ENCODE assay signal across 16 cellular contexts in genomic region chr4:162061214-162061613, GRCh38.
DNase-seq lines count a peak whose midpoint lies in the region; ATAC-seq, FAIRE-seq and TF ChIP-seq lines count a peak whose summit lies in the region.
"Had no signal": no experiment of that assay in that cellular context is flagged by ENCODE, and none has a peak within 500 bp of the region (broad histone marks: within the 10 kb centered on the region; RNA-seq: fewer than 3 reads in every experiment).

No MANE protein-coding gene starts in this region.

- H3K4me1 Mint-ChIP-seq in astrocyte (ENCODE audit: low read depth, unreplicated experiment): peaks cover 11% of the 10 kb centered on the region
- no peaks in the 10 kb centered on the region for H3K4me1 Mint-ChIP-seq in naive thymus-derived CD4-positive, alpha-beta T cell

- peak overlapping the region; percentile 92 for H3K27ac Mint-ChIP-seq in astrocyte (ENCODE audit: unreplicated experiment)
- H3K27ac Mint-ChIP-seq in naive thymus-derived CD4-positive, alpha-beta T cell: no peak overlapping the region
- H3K27ac Mint-ChIP-seq: activated T-helper 1 cell treated with anti-CD3 and anti-CD28 coated beads, Interleukin-12 subunit alpha, Interleukin-12 subunit beta, Interleukin-2, Interleukin-4 antibody, amounts not matched to agents 30 ng/mL and 10 ng/mL and 1 ng/mL, durations not matched to agents 14 hours and 24 hours and 36 hours had no signal

- no peak for TF ChIP-seq CTCF in astrocyte (IDR thresholded peaks at IDR 0.05; ENCODE audit: insufficient read depth, low read depth, low read length)

- POLR2A ChIA-PET in naive thymus-derived CD4-positive, alpha-beta T cell (lab: Charles Lee): no interaction called here

- H3K79me2 ChIP-seq in astrocyte (ENCODE audit: insufficient read depth, low read length): no peaks in the 10 kb centered on the region

- no peak for FAIRE-seq in astrocyte (lab: Jason Lieb, UNC)

- DNase-seq in A172 (ENCODE audit: low spot score) (peak; percentile 46), HCEC 1CT (peak; percentile 22), astrocyte (ENCODE audit: low read depth) (peak; percentile 55), KBM-7 (no peak), mesenteric fat pad (ENCODE audit: low spot score) (no peak)
- DNase-seq in naive thymus-derived CD4-positive, alpha-beta T cell: no peak
- DNase-seq: activated CD4-positive, alpha-beta T cell treated with anti-CD3 and anti-CD28 coated beads, Interleukin-2, amount 50 U/mL, for 1 hour; body of pancreas; MG63; NCI-H2107; PC-9; right cardiac atrium; stimulated activated naive CD8-positive, alpha-beta T cell treated with anti-CD3 and anti-CD28 coated beads, Interleukin-15, Interleukin-2, amounts not matched to agents 100 U/mL and 50 U/mL, for 24 hours had no signal

- no peaks in the 10 kb centered on the region for H3K27me3 Mint-ChIP-seq in astrocyte (ENCODE audit: low read depth, unreplicated experiment)
- H3K27me3 Mint-ChIP-seq in naive thymus-derived CD4-positive, alpha-beta T cell: no peaks in the 10 kb centered on the region

- H3K9ac ChIP-seq in astrocyte (ENCODE audit: low read length) (no peak overlapping the region), iPS-18a (ENCODE audit: low read length) (no peak overlapping the region)

- H3K9me3 ChIP-seq in astrocyte (ENCODE audit: insufficient read depth, low read depth, low read length): no peaks in the 10 kb centered on the region
- no peaks in the 10 kb centered on the region for H3K9me3 ChIP-seq in iPS-18a (ENCODE audit: control insufficient read depth, low read depth, low read length)
- H3K9me3 ChIP-seq in naive thymus-derived CD4-positive, alpha-beta T cell (ENCODE audit: control insufficient read depth in 2 of 3, low read length in 3 of 3): no peaks in the 10 kb centered on the region
- H3K9me3 ChIP-seq: body of pancreas, MG63 had no signal

- H3K27ac ChIP-seq in astrocyte (ENCODE audit: low read depth, low read length): no peak overlapping the region
- H3K27ac ChIP-seq in iPS-18a (ENCODE audit: low read length): peak overlapping the region; percentile 66
- H3K27ac ChIP-seq in naive thymus-derived CD4-positive, alpha-beta T cell (ENCODE audit: low read depth, low read length): no peak overlapping the region
- H3K27ac ChIP-seq: body of pancreas, PC-9 had no signal

- H3K4me3 ChIP-seq in astrocyte (ENCODE audit: insufficient read depth, low read depth, low read length) (no peak overlapping the region), iPS-18a (ENCODE audit: low read length) (no peak overlapping the region)
- no peak overlapping the region for H3K4me3 ChIP-seq in naive thymus-derived CD4-positive, alpha-beta T cell (ENCODE audit: low read length)
- H3K4me3 ChIP-seq: body of pancreas, MG63, PC-9 had no signal

- no peak overlapping the region for H2AFZ ChIP-seq in astrocyte (ENCODE audit: low read depth, low read length)
- H2AFZ ChIP-seq: PC-9 had no signal

- in situ Hi-C loops in KBM-7 (cut with MboI; ENCODE audit: low pct_unique_long_range_greater_than_20kb, low sequenced_read_pairs): no loop called here

- H3K4me3 Mint-ChIP-seq in astrocyte (ENCODE audit: unreplicated experiment): no peak overlapping the region
- no peak overlapping the region for H3K4me3 Mint-ChIP-seq in naive thymus-derived CD4-positive, alpha-beta T cell
- H3K4me3 Mint-ChIP-seq: activated T-helper 1 cell treated with anti-CD3 and anti-CD28 coated beads, Interleukin-12 subunit alpha, Interleukin-12 subunit beta, Interleukin-2, Interleukin-4 antibody, amounts not matched to agents 30 ng/mL and 10 ng/mL and 1 ng/mL, durations not matched to agents 14 hours and 24 hours and 36 hours had no signal

- no peaks in the 10 kb centered on the region for H3K4me1 ChIP-seq in astrocyte (ENCODE audit: insufficient read depth, low read length)
- H3K4me1 ChIP-seq in iPS-18a (ENCODE audit: control insufficient read depth, low read depth, low read length): peaks cover 21% of the 10 kb centered on the region
- H3K4me1 ChIP-seq in naive thymus-derived CD4-positive, alpha-beta T cell (ENCODE audit: control insufficient read depth in 2 of 2, insufficient read depth in 2 of 2, low read length in 2 of 2): no peaks in the 10 kb centered on the region
- H3K4me1 ChIP-seq: body of pancreas had no signal

- no peak overlapping the region for H3K4me2 ChIP-seq in astrocyte (ENCODE audit: low read length)
- H3K4me2 ChIP-seq: PC-9 had no signal

- no peaks in the 10 kb centered on the region for H3K9me3 Mint-ChIP-seq in astrocyte (ENCODE audit: unreplicated experiment)
- peaks cover 0 to 9% (median 0%) of the 10 kb centered on the region in 11 donors for H3K9me3 Mint-ChIP-seq in naive thymus-derived CD4-positive, alpha-beta T cell
- H3K9me3 Mint-ChIP-seq: activated T-helper 1 cell treated with anti-CD3 and anti-CD28 coated beads, Interleukin-12 subunit alpha, Interleukin-12 subunit beta, Interleukin-2, Interleukin-4 antibody, amounts not matched to agents 30 ng/mL and 10 ng/mL and 1 ng/mL, durations not matched to agents 14 hours and 24 hours and 36 hours had no signal

- H3K36me3 Mint-ChIP-seq in astrocyte (ENCODE audit: low read depth, unreplicated experiment): no peaks in the 10 kb centered on the region
- H3K36me3 Mint-ChIP-seq in naive thymus-derived CD4-positive, alpha-beta T cell: no peaks in the 10 kb centered on the region

- CTCF ChIA-PET in naive thymus-derived CD4-positive, alpha-beta T cell (lab: Charles Lee): no interaction called here

- ATAC-seq in HG02759 (IDR thresholded peaks at IDR 0.05; ENCODE audit: unreplicated experiment): no peak
- ATAC-seq in naive thymus-derived CD4-positive, alpha-beta T cell: no peak
- ATAC-seq: body of pancreas; right cardiac atrium; stimulated activated naive CD8-positive, alpha-beta T cell treated with anti-CD3 and anti-CD28 coated beads, Interleukin-15, Interleukin-2, amounts not matched to agents 100 U/mL and 50 U/mL, for 24 hours had no signal

- H3K27me3 ChIP-seq in astrocyte (ENCODE audit: insufficient read depth, low read length): no peaks in the 10 kb centered on the region
- no peaks in the 10 kb centered on the region for H3K27me3 ChIP-seq in iPS-18a (ENCODE audit: control insufficient read depth, insufficient read depth, low read length)
- H3K27me3 ChIP-seq in naive thymus-derived CD4-positive, alpha-beta T cell (ENCODE audit: control insufficient read depth in 2 of 2, insufficient read depth in 2 of 2, low read length in 2 of 2): no peaks in the 10 kb centered on the region
- H3K27me3 ChIP-seq: body of pancreas, MG63 had no signal

- no peaks in the 10 kb centered on the region for H4K20me1 ChIP-seq in astrocyte (ENCODE audit: insufficient read depth, low read length)

- intact Hi-C loops in naive thymus-derived CD4-positive, alpha-beta T cell (cut with micrococcal nuclease): no loop called here

- no peaks in the 10 kb centered on the region for H3K36me3 ChIP-seq in astrocyte (ENCODE audit: insufficient read depth, low read length)
- no peaks in the 10 kb centered on the region for H3K36me3 ChIP-seq in iPS-18a (ENCODE audit: control insufficient read depth, low read depth, low read length)
- no peaks in the 10 kb centered on the region for H3K36me3 ChIP-seq in naive thymus-derived CD4-positive, alpha-beta T cell (ENCODE audit: control insufficient read depth in 2 of 3, insufficient read depth in 3 of 3, low read length in 3 of 3)
- H3K36me3 ChIP-seq: MG63 had no signal

Comparison
In these comparisons a context has a peak if more than half of its experiments do, and no peak if none do; other contexts are left out.
1. DNase-seq: peak in A172 (single experiment), HCEC 1CT (single experiment) and astrocyte (single experiment); none in KBM-7 (single experiment), mesenteric fat pad (single experiment) and naive thymus-derived CD4-positive, alpha-beta T cell (0 of 9).